Comparison of ENCODE assay signal across 9 cellular contexts in genomic region chr1:240190881-240191385, GRCh38.
A peak's percentile ranks its signal among the peaks of the same experiment; 100 is the strongest.
DNase-seq lines count a peak whose midpoint lies in the region; ATAC-seq, FAIRE-seq and TF ChIP-seq lines count a peak whose summit lies in the region.
"Had no signal": no experiment of that assay in that cellular context is flagged by ENCODE, and none has a peak within 500 bp of the region (broad histone marks: within the 10 kb centered on the region; RNA-seq: fewer than 3 reads in every experiment).

No MANE protein-coding gene starts in this region.

- H3K36me3 ChIP-seq in HAP-1 (replicated peaks) (no peaks in the 10 kb centered on the region), pancreas (no peaks in the 10 kb centered on the region)

- no peak overlapping the region for H3K4me3 Mint-ChIP-seq in CD4-positive, alpha-beta T cell

- POLR2A ChIA-PET in CD4-positive, alpha-beta T cell (lab: Charles Lee): interaction anchor here (0.6 kb wide), 1 partner anchor 70 kb away, joined by 6 read pairs; no protein-coding TSS in a partner anchor

- in situ Hi-C loops in HAP-1 (cut with MboI; ENCODE audit: low sequenced_read_pairs): loop anchor here (25.0 kb wide), 1 partner anchor 496 kb away; no protein-coding TSS in a partner anchor

- no peaks in the 10 kb centered on the region for H3K27me3 ChIP-seq in HAP-1 (ENCODE audit: low read depth)
- H3K27me3 ChIP-seq in dorsolateral prefrontal cortex: no peaks in the 10 kb centered on the region
- peaks cover 0 to 28% (median 0%) of the 10 kb centered on the region in 4 donors for H3K27me3 ChIP-seq in pancreas
- peaks cover 5% of the 10 kb centered on the region for H3K27me3 ChIP-seq in CD4-positive, alpha-beta T cell (ENCODE audit: control insufficient read depth, insufficient read depth, low read length)

- H3K27ac ChIP-seq in dorsolateral prefrontal cortex (peak overlapping the region in 5 of 59 donors; percentile 5 to 43 (median 24)), pancreas (no peak overlapping the region)
- H3K27ac ChIP-seq in CD4-positive, alpha-beta T cell (ENCODE audit: low read depth, low read length): no peak overlapping the region

- 3 to 4% methylated on average over 5 of the region's 5 CpGs for WGBS in pancreas, 2 donors

- H3K9me3 ChIP-seq in HAP-1 (no peaks in the 10 kb centered on the region), pancreas (no peaks in the 10 kb centered on the region)
- H3K9me3 ChIP-seq in CD4-positive, alpha-beta T cell (ENCODE audit: control insufficient read depth, low read length): no peaks in the 10 kb centered on the region

- peaks cover 4% of the 10 kb centered on the region for H3K4me1 Mint-ChIP-seq in CD4-positive, alpha-beta T cell (ENCODE audit: low read depth)

- H3K36me3 Mint-ChIP-seq in CD4-positive, alpha-beta T cell (ENCODE audit: low read depth): no peaks in the 10 kb centered on the region

- H3K27me3 Mint-ChIP-seq in CD4-positive, alpha-beta T cell: peaks cover 7% of the 10 kb centered on the region

- no peaks in the 10 kb centered on the region for H3K9me3 Mint-ChIP-seq in CD4-positive, alpha-beta T cell

- intact Hi-C loops in dorsolateral prefrontal cortex (cut with DNase I) (loop anchor here (2.0 to 5.0 kb wide), 2 partner anchors 500 to 501 kb away; no protein-coding TSS in a partner anchor), pancreas (cut with DNase I) (no loop called here)
- intact Hi-C loops in CD4-positive, alpha-beta T cell (cut with DNase I, micrococcal nuclease): no loop called here

- CTCF ChIA-PET in CD4-positive, alpha-beta T cell (lab: Charles Lee): no interaction called here

- FAIRE-seq in pancreas (lab: Jason Lieb, UNC): peak; percentile 39
- FAIRE-seq: endothelial cell of umbilical vein had no signal

- no peaks in the 10 kb centered on the region for H3K4me1 ChIP-seq in HAP-1
- no peaks in the 10 kb centered on the region for H3K4me1 ChIP-seq in pancreas

- DNase-seq in AG09309 (ENCODE audit: low read depth) (peak; percentile 97), HAP-1 (ENCODE audit: low spot score in 2 of 2) (peak; percentile 15 to 59), NCI-H774 (lab: John Stamatoyannopoulos, UW) (peak; percentile 29), dorsolateral prefrontal cortex (no peak), pancreas (no peak), LoVo (ENCODE audit: low spot score) (no peak)
- DNase-seq in CD4-positive, alpha-beta T cell: no peak

- peak; percentile 65 for TF ChIP-seq CTCF in AG09309 (IDR thresholded peaks at IDR 0.05; ENCODE audit: control insufficient read depth, insufficient read depth, low read depth, low read length, missing control alignments)
- peak in 55 of 56 donors; percentile 14 to 76 (median 56) for TF ChIP-seq CTCF in dorsolateral prefrontal cortex (IDR thresholded peaks at IDR 0.05 in 54 of 56, conservative IDR thresholded peaks at IDR 0.05 in 2 of 56; ENCODE audit: low read depth in 1 of 56, partially characterized antibody in 56 of 56)
- no peak for TF ChIP-seq CTCF in pancreas (IDR thresholded peaks at IDR 0.05)
- TF ChIP-seq CTCF in CD4-positive, alpha-beta T cell (IDR thresholded peaks at IDR 0.05): no peak

- H3K4me3 ChIP-seq in AG09309 (ENCODE audit: control insufficient read depth, low read depth, low read length) (no peak overlapping the region), HAP-1 (no peak overlapping the region), dorsolateral prefrontal cortex (no peak overlapping the region), pancreas (no peak overlapping the region)

- ATAC-seq in pancreas (peak in 3 of 4 donors; percentile 52 to 72 (median 58)), HG02970 (IDR thresholded peaks at IDR 0.05; ENCODE audit: low FRiP score, unreplicated experiment) (no peak)
- no peak for ATAC-seq in CD4-positive, alpha-beta T cell (ENCODE audit: poor library complexity)

- no peak overlapping the region for H3K27ac Mint-ChIP-seq in CD4-positive, alpha-beta T cell

Comparison
In these comparisons a context has a peak if more than half of its experiments do, and no peak if none do; other contexts are left out.
1. DNase-seq: peak in AG09309 (single experiment), HAP-1 (2 of 2) and NCI-H774 (single experiment); none in dorsolateral prefrontal cortex (0 of 10), pancreas (0 of 6), CD4-positive, alpha-beta T cell (0 of 10) and LoVo (single experiment).
2. CTCF ChIP-seq: peak in AG09309 (single experiment) and dorsolateral prefrontal cortex (55 of 56); none in pancreas (0 of 4) and CD4-positive, alpha-beta T cell (single experiment).
3. ATAC-seq: peak in pancreas (3 of 4); none in CD4-positive, alpha-beta T cell (single experiment) and HG02970 (single experiment).
4. intact Hi-C loops: an anchor here in dorsolateral prefrontal cortex (2.0 to 5.0 kb wide); none called in pancreas and CD4-positive, alpha-beta T cell.